1 cellular context compared by ENCODE assay signal in the genomic region with DNA sequence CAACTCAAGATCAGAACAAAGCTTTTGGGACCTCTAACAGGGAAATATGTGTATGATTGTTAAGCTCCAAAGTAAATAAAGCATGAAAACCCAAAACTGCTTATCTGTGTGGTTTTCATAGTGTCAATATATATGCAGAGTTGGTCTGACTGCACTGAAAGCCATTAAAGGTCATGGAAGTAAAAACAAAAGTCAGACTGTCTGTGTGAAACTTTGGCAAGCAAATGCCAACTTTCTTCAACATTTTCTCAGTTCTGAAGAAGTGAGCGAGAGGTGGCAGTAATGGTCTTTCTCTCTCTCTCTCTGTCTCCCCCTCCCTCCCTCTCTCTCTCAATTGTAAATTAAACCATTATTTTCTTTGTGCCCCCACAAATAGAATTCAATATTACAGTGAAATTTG.
A peak's percentile ranks its signal among the peaks of the same experiment; 100 is the strongest.
TF ChIP-seq lines count a peak whose summit lies in the region.

No MANE protein-coding gene starts in this region.

TF ChIP-seq in K562, 482 proteins besides CTCF, POLR2A, EP300 and RAD21 (continued from another document):
- TF ChIP-seq BCLAF1 (IDR thresholded peaks at IDR 0.05; ENCODE audit: borderline replicate concordance in 1 of 2, control insufficient read depth in 1 of 2, low read depth in 2 of 2, low read length in 1 of 2) (no peak), FOXA3 (CRISPR knock-in tag; conservative IDR thresholded peaks at IDR 0.05 in 1 of 2, IDR thresholded peaks at IDR 0.05 in 1 of 2) (peak; percentile 82 to 95; a peak in 3 of 4 replicates), ARID1B (IDR thresholded peaks at IDR 0.05) (peak; percentile 15; the same call in 1 of the 2 replicates), FOXA1 (IDR thresholded peaks at IDR 0.05; ENCODE audit: borderline replicate concordance) (peak; percentile 75), ZKSCAN1 (IDR thresholded peaks at IDR 0.05; ENCODE audit: low read depth, low read length) (no peak), KDM1A (IDR thresholded peaks at IDR 0.05) (peak; percentile 22 to 23; a peak in 2 of 4 replicates), HDGF (IDR thresholded peaks at IDR 0.05) (no peak), SMAD4 (CRISPR knock-in tag; conservative IDR thresholded peaks at IDR 0.05) (peak; percentile 22; the same call in 1 of the 2 replicates)
- TF ChIP-seq, protein P1, sequence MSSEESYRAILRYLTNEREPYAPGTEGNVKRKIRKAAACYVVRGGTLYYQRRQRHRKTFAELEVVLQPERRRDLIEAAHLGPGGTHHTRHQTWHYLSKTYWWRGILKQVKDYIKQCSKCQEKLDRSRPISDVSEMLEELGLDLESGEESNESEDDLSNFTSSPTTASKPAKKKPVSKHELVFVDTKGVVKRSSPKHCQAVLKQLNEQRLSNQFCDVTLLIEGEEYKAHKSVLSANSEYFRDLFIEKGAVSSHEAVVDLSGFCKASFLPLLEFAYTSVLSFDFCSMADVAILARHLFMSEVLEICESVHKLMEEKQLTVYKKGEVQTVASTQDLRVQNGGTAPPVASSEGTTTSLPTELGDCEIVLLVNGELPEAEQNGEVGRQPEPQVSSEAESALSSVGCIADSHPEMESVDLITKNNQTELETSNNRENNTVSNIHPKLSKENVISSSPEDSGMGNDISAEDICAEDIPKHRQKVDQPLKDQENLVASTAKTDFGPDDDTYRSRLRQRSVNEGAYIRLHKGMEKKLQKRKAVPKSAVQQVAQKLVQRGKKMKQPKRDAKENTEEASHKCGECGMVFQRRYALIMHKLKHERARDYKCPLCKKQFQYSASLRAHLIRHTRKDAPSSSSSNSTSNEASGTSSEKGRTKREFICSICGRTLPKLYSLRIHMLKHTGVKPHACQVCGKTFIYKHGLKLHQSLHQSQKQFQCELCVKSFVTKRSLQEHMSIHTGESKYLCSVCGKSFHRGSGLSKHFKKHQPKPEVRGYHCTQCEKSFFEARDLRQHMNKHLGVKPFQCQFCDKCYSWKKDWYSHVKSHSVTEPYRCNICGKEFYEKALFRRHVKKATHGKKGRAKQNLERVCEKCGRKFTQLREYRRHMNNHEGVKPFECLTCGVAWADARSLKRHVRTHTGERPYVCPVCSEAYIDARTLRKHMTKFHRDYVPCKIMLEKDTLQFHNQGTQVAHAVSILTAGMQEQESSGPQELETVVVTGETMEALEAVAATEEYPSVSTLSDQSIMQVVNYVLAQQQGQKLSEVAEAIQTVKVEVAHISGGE (CRISPR knock-in tag; IDR thresholded peaks at IDR 0.05) = no peak
- TF ChIP-seq, protein P2, sequence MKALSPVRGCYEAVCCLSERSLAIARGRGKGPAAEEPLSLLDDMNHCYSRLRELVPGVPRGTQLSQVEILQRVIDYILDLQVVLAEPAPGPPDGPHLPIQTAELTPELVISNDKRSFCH (CRISPR knock-in tag; IDR thresholded peaks at IDR 0.05) = no peak
- TF ChIP-seq, protein P2 (tag; IDR thresholded peaks at IDR 0.05) = peak; percentile 69; the same call in 1 of the 2 replicates
